In the genomic region with DNA sequence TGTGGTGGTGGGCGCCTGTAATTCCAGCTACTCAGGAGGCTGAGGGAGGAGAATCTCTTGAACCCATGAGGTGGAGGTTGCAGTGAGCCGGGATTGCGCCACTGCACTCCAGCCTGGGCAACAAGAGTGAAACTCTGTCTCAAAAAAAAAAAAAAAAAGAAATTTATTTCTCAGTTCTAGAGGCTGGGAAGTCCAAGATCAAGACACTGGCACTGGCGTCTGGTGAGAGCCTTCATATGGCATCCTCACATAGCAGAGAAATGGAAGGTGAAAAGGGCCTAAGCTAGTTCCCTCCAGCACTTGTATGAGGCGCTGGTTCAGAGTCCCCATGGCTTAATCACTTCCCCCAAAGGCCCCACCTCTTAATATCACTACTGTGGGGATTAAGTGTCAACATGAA, we compare ENCODE assay signal across 1 cellular context. TPM values are rescaled to one million over a fixed set of nuclear protein-coding genes. Genes with fewer than 3 reads are reported as not detected.
"Had no signal": no experiment of that assay in that cellular context is flagged by ENCODE, and none has a peak within 500 bp of the region (broad histone marks: within the 10 kb centered on the region; RNA-seq: fewer than 3 reads in every experiment).

No MANE protein-coding gene starts in this region.

RNA-seq across cellular contexts. Expression of a gene that starts 59.2 kb away (rescaled TPM):
- total RNA-seq: activated naive CD4-positive, alpha-beta T cell treated with anti-CD3 and anti-CD28 coated beads, Interleukin-2, amount 50 U/mL, for 72 hours had no signal
